ENCODE assay signal across 8 cellular contexts in genomic region chrX:40570346-40571093, GRCh38. TPM values are rescaled to one million over a fixed set of nuclear protein-coding genes. Genes with fewer than 3 reads are reported as not detected.
A peak's percentile ranks its signal among the peaks of the same experiment; 100 is the strongest.
DNase-seq lines count a peak whose midpoint lies in the region; ATAC-seq and TF ChIP-seq lines count a peak whose summit lies in the region.

No MANE protein-coding gene starts in this region.

- DNase-seq in SKM-1 treated with dmso at 0.1 percent for 144 hours (lab: John Stamatoyannopoulos, UW; ENCODE audit: unreplicated experiment), result peak; percentile 63
- no peak for DNase-seq in mucosa of descending colon
- no peak for DNase-seq in NCI-H2196 treated with DMSO at 0.1 percent for 48 hours (lab: John Stamatoyannopoulos, UW; ENCODE audit: unreplicated experiment)
- DNase-seq in NCI-H446 treated with DMSO at 0.1 percent for 48 hours (lab: John Stamatoyannopoulos, UW), result no peak
- no peak for DNase-seq in NK-92 (lab: John Stamatoyannopoulos, UW; ENCODE audit: unreplicated experiment)
- DNase-seq in left lobe of liver (ENCODE audit: low spot score), result no peak

- intact Hi-C loops in mucosa of descending colon (cut with DNase I, micrococcal nuclease), result no loop called here

- no peaks in the 10 kb centered on the region for H3K4me1 ChIP-seq in mucosa of descending colon (ENCODE audit: low read depth)

- TF ChIP-seq CTCF in mucosa of descending colon (IDR thresholded peaks at IDR 0.05), result no peak

- H3K4me3 ChIP-seq in GM08714 (ENCODE audit: low read length) (peak overlapping the region; percentile 31; the same call in 1 of the 2 replicates), mucosa of descending colon (no peak overlapping the region)

- ATAC-seq in GM21825 (IDR thresholded peaks at IDR 0.05; ENCODE audit: unreplicated experiment) (peak; percentile 64), mucosa of descending colon (peak; percentile 14), left lobe of liver (no peak)

- no peaks in the 10 kb centered on the region for H3K9me3 ChIP-seq in mucosa of descending colon

- H3K36me3 ChIP-seq in mucosa of descending colon (ENCODE audit: low read depth), result no peaks in the 10 kb centered on the region

RNA-seq across cellular contexts. Expression of gene ATP6AP2, which starts 10.2 kb away (rescaled TPM):
- total RNA-seq in mucosa of descending colon (10 to 100 TPM; 81.1 to 94.2 (median 87.3) TPM), left lobe of liver (41.0 TPM)

RNA-seq across cellular contexts. Expression of gene MPC1L, which starts 52.7 kb away (rescaled TPM):
- total RNA-seq in mucosa of descending colon (not detected), left lobe of liver (not detected)
